ENCODE assay signal across 1 cellular context in the genomic region with DNA sequence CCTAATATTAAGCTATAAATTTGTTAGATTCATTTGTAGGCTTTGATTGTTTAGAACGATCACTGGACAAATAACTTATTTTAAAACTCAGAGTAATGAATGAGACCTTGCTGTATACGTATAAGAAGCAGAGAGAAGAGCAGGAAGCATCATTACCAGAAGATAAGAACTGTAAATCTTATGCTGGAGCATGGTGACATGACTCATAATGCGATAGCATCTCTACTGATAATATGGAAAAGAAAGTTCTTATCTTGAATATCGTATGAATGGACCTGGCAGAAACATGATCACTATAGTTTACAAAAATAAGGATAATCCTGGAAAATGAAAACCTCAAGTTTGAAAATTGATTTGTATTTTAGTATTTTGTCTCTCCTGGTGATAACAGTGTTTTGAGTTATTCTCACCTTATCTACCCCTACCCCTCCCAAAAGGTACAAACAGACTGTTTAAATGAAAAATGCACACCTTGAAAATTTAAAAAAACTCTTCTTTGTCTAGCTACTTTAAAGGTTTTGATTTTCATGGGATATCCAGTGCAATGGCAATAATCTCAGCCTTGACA.
TF ChIP-seq lines count a peak whose summit lies in the region.

No MANE protein-coding gene starts in this region.

TF ChIP-seq in K562, 482 proteins besides CTCF, POLR2A, EP300 and RAD21 (continues in another document):
- TF ChIP-seq MAFG (tag; conservative IDR thresholded peaks at IDR 0.05) (no peak), U2AF1 (optimal IDR thresholded peaks at IDR 0.05; ENCODE audit: low read depth, low read length) (no peak), ZBTB34 (CRISPR knock-in tag; IDR thresholded peaks at IDR 0.05) (no peak), PRDM10 (IDR thresholded peaks at IDR 0.05; ENCODE audit: partially characterized antibody) (no peak), POLR2G (IDR thresholded peaks at IDR 0.05; ENCODE audit: low read depth, low read length) (no peak), GABPA (tag; conservative IDR thresholded peaks at IDR 0.05; ENCODE audit: low read depth) (no peak; the same call in 1 of the 2 replicates), SP1 (CRISPR knock-in tag; IDR thresholded peaks at IDR 0.05) (no peak), ZNF398 (CRISPR knock-in tag; IDR thresholded peaks at IDR 0.05) (no peak), PBX2 (CRISPR knock-in tag; IDR thresholded peaks at IDR 0.05; ENCODE audit: low read depth) (no peak), PBX2 (tag; conservative IDR thresholded peaks at IDR 0.05; ENCODE audit: low read depth) (peak; percentile 91), ZEB2 (IDR thresholded peaks at IDR 0.05) (peak; percentile 60; the same call in 1 of the 2 replicates), POLR2H (tag; IDR thresholded peaks at IDR 0.05; ENCODE audit: low read depth) (no peak), RCOR1 (IDR thresholded peaks at IDR 0.05; ENCODE audit: borderline replicate concordance in 1 of 2, low read depth in 2 of 2, low read length in 2 of 2) (peak in 1 of 2 experiments; percentile 76; a peak in 2 of 4 replicates), CBFB (CRISPR knock-in tag; IDR thresholded peaks at IDR 0.05) (no peak), SMARCB1 (IDR thresholded peaks at IDR 0.05; ENCODE audit: insufficient read length, low read depth) (peak; percentile 73), ZNF277 (CRISPR knock-in tag; IDR thresholded peaks at IDR 0.05; ENCODE audit: borderline replicate concordance) (no peak), DMBX1 (CRISPR knock-in tag; IDR thresholded peaks at IDR 0.05; ENCODE audit: borderline replicate concordance) (no peak)
- TF ChIP-seq, protein P1, sequence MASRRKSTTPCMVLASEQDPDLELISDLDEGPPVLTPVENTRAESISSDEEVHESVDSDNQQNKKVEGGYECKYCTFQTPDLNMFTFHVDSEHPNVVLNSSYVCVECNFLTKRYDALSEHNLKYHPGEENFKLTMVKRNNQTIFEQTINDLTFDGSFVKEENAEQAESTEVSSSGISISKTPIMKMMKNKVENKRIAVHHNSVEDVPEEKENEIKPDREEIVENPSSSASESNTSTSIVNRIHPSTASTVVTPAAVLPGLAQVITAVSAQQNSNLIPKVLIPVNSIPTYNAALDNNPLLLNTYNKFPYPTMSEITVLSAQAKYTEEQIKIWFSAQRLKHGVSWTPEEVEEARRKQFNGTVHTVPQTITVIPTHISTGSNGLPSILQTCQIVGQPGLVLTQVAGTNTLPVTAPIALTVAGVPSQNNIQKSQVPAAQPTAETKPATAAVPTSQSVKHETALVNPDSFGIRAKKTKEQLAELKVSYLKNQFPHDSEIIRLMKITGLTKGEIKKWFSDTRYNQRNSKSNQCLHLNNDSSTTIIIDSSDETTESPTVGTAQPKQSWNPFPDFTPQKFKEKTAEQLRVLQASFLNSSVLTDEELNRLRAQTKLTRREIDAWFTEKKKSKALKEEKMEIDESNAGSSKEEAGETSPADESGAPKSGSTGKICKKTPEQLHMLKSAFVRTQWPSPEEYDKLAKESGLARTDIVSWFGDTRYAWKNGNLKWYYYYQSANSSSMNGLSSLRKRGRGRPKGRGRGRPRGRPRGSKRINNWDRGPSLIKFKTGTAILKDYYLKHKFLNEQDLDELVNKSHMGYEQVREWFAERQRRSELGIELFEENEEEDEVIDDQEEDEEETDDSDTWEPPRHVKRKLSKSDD (conservative IDR thresholded peaks at IDR 0.05; ENCODE audit: low read length) = no peak
- TF ChIP-seq, protein P2, sequence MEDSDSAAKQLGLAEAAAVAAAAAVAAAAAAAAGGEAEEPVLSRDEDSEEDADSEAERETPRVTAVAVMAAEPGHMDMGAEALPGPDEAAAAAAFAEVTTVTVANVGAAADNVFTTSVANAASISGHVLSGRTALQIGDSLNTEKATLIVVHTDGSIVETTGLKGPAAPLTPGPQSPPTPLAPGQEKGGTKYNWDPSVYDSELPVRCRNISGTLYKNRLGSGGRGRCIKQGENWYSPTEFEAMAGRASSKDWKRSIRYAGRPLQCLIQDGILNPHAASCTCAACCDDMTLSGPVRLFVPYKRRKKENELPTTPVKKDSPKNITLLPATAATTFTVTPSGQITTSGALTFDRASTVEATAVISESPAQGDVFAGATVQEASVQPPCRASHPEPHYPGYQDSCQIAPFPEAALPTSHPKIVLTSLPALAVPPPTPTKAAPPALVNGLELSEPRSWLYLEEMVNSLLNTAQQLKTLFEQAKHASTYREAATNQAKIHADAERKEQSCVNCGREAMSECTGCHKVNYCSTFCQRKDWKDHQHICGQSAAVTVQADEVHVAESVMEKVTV (CRISPR knock-in tag; IDR thresholded peaks at IDR 0.05) = no peak
- TF ChIP-seq, protein P3, sequence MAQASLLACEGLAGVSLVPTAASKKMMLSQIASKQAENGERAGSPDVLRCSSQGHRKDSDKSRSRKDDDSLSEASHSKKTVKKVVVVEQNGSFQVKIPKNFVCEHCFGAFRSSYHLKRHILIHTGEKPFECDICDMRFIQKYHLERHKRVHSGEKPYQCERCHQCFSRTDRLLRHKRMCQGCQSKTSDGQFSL (CRISPR knock-in tag; IDR thresholded peaks at IDR 0.05) = no peak
- TF ChIP-seq, protein P3 (tag; IDR thresholded peaks at IDR 0.05) = no peak
- TF ChIP-seq, protein P4, sequence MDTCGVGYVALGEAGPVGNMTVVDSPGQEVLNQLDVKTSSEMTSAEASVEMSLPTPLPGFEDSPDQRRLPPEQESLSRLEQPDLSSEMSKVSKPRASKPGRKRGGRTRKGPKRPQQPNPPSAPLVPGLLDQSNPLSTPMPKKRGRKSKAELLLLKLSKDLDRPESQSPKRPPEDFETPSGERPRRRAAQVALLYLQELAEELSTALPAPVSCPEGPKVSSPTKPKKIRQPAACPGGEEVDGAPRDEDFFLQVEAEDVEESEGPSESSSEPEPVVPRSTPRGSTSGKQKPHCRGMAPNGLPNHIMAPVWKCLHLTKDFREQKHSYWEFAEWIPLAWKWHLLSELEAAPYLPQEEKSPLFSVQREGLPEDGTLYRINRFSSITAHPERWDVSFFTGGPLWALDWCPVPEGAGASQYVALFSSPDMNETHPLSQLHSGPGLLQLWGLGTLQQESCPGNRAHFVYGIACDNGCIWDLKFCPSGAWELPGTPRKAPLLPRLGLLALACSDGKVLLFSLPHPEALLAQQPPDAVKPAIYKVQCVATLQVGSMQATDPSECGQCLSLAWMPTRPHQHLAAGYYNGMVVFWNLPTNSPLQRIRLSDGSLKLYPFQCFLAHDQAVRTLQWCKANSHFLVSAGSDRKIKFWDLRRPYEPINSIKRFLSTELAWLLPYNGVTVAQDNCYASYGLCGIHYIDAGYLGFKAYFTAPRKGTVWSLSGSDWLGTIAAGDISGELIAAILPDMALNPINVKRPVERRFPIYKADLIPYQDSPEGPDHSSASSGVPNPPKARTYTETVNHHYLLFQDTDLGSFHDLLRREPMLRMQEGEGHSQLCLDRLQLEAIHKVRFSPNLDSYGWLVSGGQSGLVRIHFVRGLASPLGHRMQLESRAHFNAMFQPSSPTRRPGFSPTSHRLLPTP (IDR thresholded peaks at IDR 0.05; ENCODE audit: borderline replicate concordance, extremely low read depth, insufficient read length) = no peak
- TF ChIP-seq, protein P5, sequence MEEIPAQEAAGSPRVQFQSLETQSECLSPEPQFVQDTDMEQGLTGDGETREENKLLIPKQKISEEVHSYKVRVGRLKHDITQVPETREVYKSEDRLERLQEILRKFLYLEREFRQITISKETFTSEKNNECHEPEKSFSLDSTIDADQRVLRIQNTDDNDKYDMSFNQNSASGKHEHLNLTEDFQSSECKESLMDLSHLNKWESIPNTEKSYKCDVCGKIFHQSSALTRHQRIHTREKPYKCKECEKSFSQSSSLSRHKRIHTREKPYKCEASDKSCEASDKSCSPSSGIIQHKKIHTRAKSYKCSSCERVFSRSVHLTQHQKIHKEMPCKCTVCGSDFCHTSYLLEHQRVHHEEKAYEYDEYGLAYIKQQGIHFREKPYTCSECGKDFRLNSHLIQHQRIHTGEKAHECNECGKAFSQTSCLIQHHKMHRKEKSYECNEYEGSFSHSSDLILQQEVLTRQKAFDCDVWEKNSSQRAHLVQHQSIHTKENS (CRISPR knock-in tag; IDR thresholded peaks at IDR 0.05) = no peak
